In genomic region chr12:86914716-86915115, GRCh38 we compare ENCODE assay signal across 9 cellular contexts.
DNase-seq lines count a peak whose midpoint lies in the region; ATAC-seq, FAIRE-seq and TF ChIP-seq lines count a peak whose summit lies in the region.
"Had no signal": no experiment of that assay in that cellular context is flagged by ENCODE, and none has a peak within 500 bp of the region (broad histone marks: within the 10 kb centered on the region; RNA-seq: fewer than 3 reads in every experiment).

No MANE protein-coding gene starts in this region.

- H3K4me3 ChIP-seq in LNCaP clone FGC (ENCODE audit: low read depth, low read length) (no peak overlapping the region), astrocyte (ENCODE audit: insufficient read depth, low read depth, low read length) (no peak overlapping the region), left lung (no peak overlapping the region)

- no peaks in the 10 kb centered on the region for H3K79me2 ChIP-seq in astrocyte (ENCODE audit: insufficient read depth, low read length)

- H3K27ac ChIP-seq in astrocyte (ENCODE audit: low read depth, low read length) (no peak overlapping the region), left lung (no peak overlapping the region)

- TF ChIP-seq CTCF in LNCaP clone FGC (IDR thresholded peaks at IDR 0.05; ENCODE audit: control insufficient read depth, extremely low read depth, insufficient read depth) (peak; percentile 55), astrocyte (IDR thresholded peaks at IDR 0.05; ENCODE audit: insufficient read depth, low read depth, low read length) (peak; percentile 54), left lung (IDR thresholded peaks at IDR 0.05) (peak in 1 of 2 donors; percentile 16)

- no peak overlapping the region for H3K4me2 ChIP-seq in astrocyte (ENCODE audit: low read length)

- H3K9me3 Mint-ChIP-seq in astrocyte (ENCODE audit: unreplicated experiment) = peaks cover 3% of the 10 kb centered on the region

- peak; percentile 64 for ATAC-seq in left lung
- ATAC-seq in GM21447 (IDR thresholded peaks at IDR 0.05; ENCODE audit: unreplicated experiment) = no peak
- no peak for ATAC-seq in HG03159 (IDR thresholded peaks at IDR 0.05; ENCODE audit: unreplicated experiment)

- H3K27ac Mint-ChIP-seq in astrocyte (ENCODE audit: unreplicated experiment) = no peak overlapping the region

- no peak overlapping the region for H3K9ac ChIP-seq in astrocyte (ENCODE audit: low read length)

- no peaks in the 10 kb centered on the region for H3K36me3 ChIP-seq in astrocyte (ENCODE audit: insufficient read depth, low read length)
- no peaks in the 10 kb centered on the region for H3K36me3 ChIP-seq in left lung

- no peaks in the 10 kb centered on the region for H3K27me3 Mint-ChIP-seq in astrocyte (ENCODE audit: low read depth, unreplicated experiment)

- no peaks in the 10 kb centered on the region for H4K20me1 ChIP-seq in astrocyte (ENCODE audit: insufficient read depth, low read length)

- H3K4me3 Mint-ChIP-seq in astrocyte (ENCODE audit: unreplicated experiment) = no peak overlapping the region

- DNase-seq in DMS 273 (lab: John Stamatoyannopoulos, UW; ENCODE audit: unreplicated experiment) (peak; percentile 35), LNCaP clone FGC (ENCODE audit: low read depth) (peak; percentile 0), astrocyte (ENCODE audit: low read depth) (peak; percentile 34), left lung (no peak), cortex of kidney (lab: John Stamatoyannopoulos, UW) (no peak), MV-4-11 (lab: John Stamatoyannopoulos, UW) (no peak)
- DNase-seq: right cardiac atrium had no signal

- no peaks in the 10 kb centered on the region for H3K36me3 Mint-ChIP-seq in astrocyte (ENCODE audit: low read depth, unreplicated experiment)

- no peaks in the 10 kb centered on the region for H3K4me1 Mint-ChIP-seq in astrocyte (ENCODE audit: low read depth, unreplicated experiment)

- no peak overlapping the region for H2AFZ ChIP-seq in astrocyte (ENCODE audit: low read depth, low read length)

- intact Hi-C loops in left lung (cut with DNase I) = no loop called here

- H3K9me3 ChIP-seq in astrocyte (ENCODE audit: insufficient read depth, low read depth, low read length) = no peaks in the 10 kb centered on the region
- H3K9me3 ChIP-seq in left lung = no peaks in the 10 kb centered on the region

- no peak for FAIRE-seq in astrocyte (lab: Jason Lieb, UNC)

- no peaks in the 10 kb centered on the region for H3K27me3 ChIP-seq in astrocyte (ENCODE audit: insufficient read depth, low read length)
- no peaks in the 10 kb centered on the region for H3K27me3 ChIP-seq in left lung

- H3K4me1 ChIP-seq in astrocyte (ENCODE audit: insufficient read depth, low read length) = no peaks in the 10 kb centered on the region
- H3K4me1 ChIP-seq in left lung = no peaks in the 10 kb centered on the region

Comparison
In these comparisons a context has a peak if more than half of its experiments do, and no peak if none do; other contexts are left out.
1. DNase-seq: peak in DMS 273 (single experiment), LNCaP clone FGC (single experiment) and astrocyte (single experiment); none in left lung (0 of 2), cortex of kidney (single experiment) and MV-4-11 (single experiment).